Comparison of ENCODE assay signal across 12 cellular contexts in genomic region chr13:21014139-21014665, GRCh38. TPM values are rescaled to one million over a fixed set of nuclear protein-coding genes. Genes with fewer than 3 reads are reported as not detected.
A peak's percentile ranks its signal among the peaks of the same experiment; 100 is the strongest.
DNase-seq lines count a peak whose midpoint lies in the region; ATAC-seq and TF ChIP-seq lines count a peak whose summit lies in the region.
"Had no signal": no experiment of that assay in that cellular context is flagged by ENCODE, and none has a peak within 500 bp of the region (broad histone marks: within the 10 kb centered on the region; RNA-seq: fewer than 3 reads in every experiment).

No MANE protein-coding gene starts in this region.

- H3K4me3 ChIP-seq in BLaER1 treated with 17β-estradiol and CSF1 and Interleukin-3, amounts not matched to agents 10 nM and 100 nM, result no peak overlapping the region
- no peak overlapping the region for H3K4me3 ChIP-seq in right cardiac atrium (ENCODE audit: low read length)
- H3K4me3 ChIP-seq in psoas muscle, result no peak overlapping the region
- H3K4me3 ChIP-seq: left lung had no signal

- intact Hi-C loops in right cardiac atrium (cut with DNase I), result no loop called here
- intact Hi-C loops in psoas muscle (cut with DNase I), result no loop called here

- peak overlapping the region in 2 of 11 experiments; percentile 26 to 31; a peak in 2 of 22 replicates for H3K9ac ChIP-seq in BLaER1 treated with 17β-estradiol and CSF1 and Interleukin-3, amounts not matched to agents 10 nM and 100 nM

- peaks cover 78 to 93% (median 86%) of the 10 kb centered on the region in 10 experiments for H3K4me1 ChIP-seq in BLaER1 treated with 17β-estradiol and CSF1 and Interleukin-3, amounts not matched to agents 10 nM and 100 nM
- H3K4me1 ChIP-seq in right cardiac atrium (ENCODE audit: control insufficient read depth, insufficient read depth, low read length), result peaks cover 25% of the 10 kb centered on the region
- peaks cover 78% of the 10 kb centered on the region for H3K4me1 ChIP-seq in psoas muscle

- ATAC-seq in right cardiac atrium (no peak), psoas muscle (no peak), GM21723 (IDR thresholded peaks at IDR 0.05; ENCODE audit: unreplicated experiment) (no peak), HG03175 (IDR thresholded peaks at IDR 0.05; ENCODE audit: unreplicated experiment) (no peak), esophagus mucosa (no peak)
- ATAC-seq: CD8-positive, alpha-beta T cell had no signal

- peaks cover 0 to 7% (median 0%) of the 10 kb centered on the region in 11 experiments; a peak in 1 of 22 replicates for H3K9me3 ChIP-seq in BLaER1 treated with 17β-estradiol and CSF1 and Interleukin-3, amounts not matched to agents 10 nM and 100 nM (replicated peaks in 1 of 11)
- H3K9me3 ChIP-seq in right cardiac atrium (ENCODE audit: control insufficient read depth, low read length), result no peaks in the 10 kb centered on the region
- H3K9me3 ChIP-seq in psoas muscle, result no peaks in the 10 kb centered on the region
- H3K9me3 ChIP-seq: left lung had no signal

- peak overlapping the region; percentile 4 to 75 (median 36); a peak in 21 of 22 replicates for H3K4me2 ChIP-seq in BLaER1 treated with 17β-estradiol and CSF1 and Interleukin-3, amounts not matched to agents 10 nM and 100 nM

- DNase-seq in right cardiac atrium (no peak), psoas muscle (no peak), dermis blood vessel endothelial cell (no peak)
- DNase-seq: CD8-positive, alpha-beta T cell; foreskin keratinocyte; left lung; NCI-H2081 had no signal

- H3K27me3 ChIP-seq in BLaER1 treated with 17β-estradiol and CSF1 and Interleukin-3, amounts not matched to agents 10 nM and 100 nM, result no peaks in the 10 kb centered on the region
- H3K27me3 ChIP-seq in right cardiac atrium (ENCODE audit: control insufficient read depth, insufficient read depth) (no peaks in the 10 kb centered on the region), psoas muscle (ENCODE audit: insufficient read depth in 3 of 3, low read length in 2 of 3) (no peaks in the 10 kb centered on the region)
- H3K27me3 ChIP-seq: foreskin keratinocyte, left lung had no signal

- H3K27ac ChIP-seq in BLaER1 treated with 17β-estradiol and CSF1 and Interleukin-3, amounts not matched to agents 10 nM and 100 nM, result 0 out of 22 replicates have a peak overlapping the region, but pooled peaks of 1 of the 11 experiments have one; percentile 12
- H3K27ac ChIP-seq in VCaP (peak overlapping the region; percentile 99), right cardiac atrium (ENCODE audit: low read length) (peak overlapping the region; percentile 72), psoas muscle (peak overlapping the region; percentile 83)
- H3K27ac ChIP-seq: foreskin keratinocyte had no signal

- peaks cover 4 to 81% (median 19%) of the 10 kb centered on the region in 11 experiments; a peak in 16 of 22 replicates for H3K36me3 ChIP-seq in BLaER1 treated with 17β-estradiol and CSF1 and Interleukin-3, amounts not matched to agents 10 nM and 100 nM
- H3K36me3 ChIP-seq in psoas muscle (ENCODE audit: insufficient read depth in 1 of 2, low read depth in 1 of 2), result no peaks in the 10 kb centered on the region
- H3K36me3 ChIP-seq: left lung had no signal

- 60% methylated on average over 8 of the region's 8 CpGs for WGBS in right cardiac atrium
- WGBS in psoas muscle, 3 donors, result 50 to 66% (median 54%) methylated on average over 8 of the region's 8 CpGs

- TF ChIP-seq CTCF in VCaP (conservative IDR thresholded peaks at IDR 0.05), result no peak
- no peak for TF ChIP-seq CTCF in psoas muscle (IDR thresholded peaks at IDR 0.05)

- peaks cover 4 to 100% (median 40%) of the 10 kb centered on the region in 11 experiments; a peak in 17 of 22 replicates for H4K20me1 ChIP-seq in BLaER1 treated with 17β-estradiol and CSF1 and Interleukin-3, amounts not matched to agents 10 nM and 100 nM

RNA-seq across cellular contexts. Expression of gene LATS2, which starts 47.2 kb away (rescaled TPM):
- total RNA-seq in right cardiac atrium (10 to 100 TPM; 22.1 to 36.7 (median 23.6) TPM), psoas muscle (10 to 100 TPM; 23.7 to 27.4 (median 26.1) TPM), esophagus mucosa (7.1 TPM), dermis blood vessel endothelial cell (31.3 and 49.8 TPM in 2 replicates)
- polyA plus RNA-seq in right cardiac atrium (10.5 TPM), psoas muscle (10 to 100 TPM in 2 of 3 donors, 1 to 10 TPM in 1; 6.0 to 13.9 (median 10.0) TPM)
